In genomic region chr13:31896427-31896826, GRCh38 we compare ENCODE assay signal across 9 cellular contexts.
DNase-seq lines count a peak whose midpoint lies in the region; ATAC-seq and TF ChIP-seq lines count a peak whose summit lies in the region.
"Had no signal": no experiment of that assay in that cellular context is flagged by ENCODE, and none has a peak within 500 bp of the region (broad histone marks: within the 10 kb centered on the region; RNA-seq: fewer than 3 reads in every experiment).

No MANE protein-coding gene starts in this region.

- no peak overlapping the region for H3K27ac ChIP-seq in DND-41 (ENCODE audit: low read length)
- H3K27ac ChIP-seq in right cardiac atrium (ENCODE audit: low read length): peak overlapping the region; percentile 97

- WGBS in right cardiac atrium: 14% methylated on average over 2 of the region's 2 CpGs

- no peaks in the 10 kb centered on the region for H3K79me2 ChIP-seq in DND-41 (ENCODE audit: insufficient read depth, low read length)

- intact Hi-C loops in right cardiac atrium (cut with DNase I): loop anchor here in 1 of 4 donors (5.0 kb wide), 1 partner anchor 49 kb away; no protein-coding TSS in a partner anchor

- H2AFZ ChIP-seq in DND-41 (ENCODE audit: low read depth, low read length): no peak overlapping the region

- peak; percentile 49 for DNase-seq in DND-41
- DNase-seq in NCI-H69 (lab: John Stamatoyannopoulos, UW): peak; percentile 87
- DNase-seq in right cardiac atrium: peak in 2 of 3 donors; percentile 18 to 62
- DNase-seq in HuH-7.5 (ENCODE audit: low spot score): no peak
- no peak for DNase-seq in DMS114 treated with DMSO at 0.1 percent for 48 hours (lab: John Stamatoyannopoulos, UW; ENCODE audit: unreplicated experiment)

- H3K9me3 ChIP-seq in DND-41 (ENCODE audit: insufficient read depth, low read length, severe bottlenecking): no peaks in the 10 kb centered on the region
- no peaks in the 10 kb centered on the region for H3K9me3 ChIP-seq in right cardiac atrium (ENCODE audit: control insufficient read depth, low read length)

- H3K27me3 ChIP-seq in DND-41 (ENCODE audit: insufficient read depth, low read length, poor library complexity) (peaks cover 7% of the 10 kb centered on the region), right cardiac atrium (ENCODE audit: control insufficient read depth, insufficient read depth) (no peaks in the 10 kb centered on the region)

- no peak for TF ChIP-seq CTCF in DND-41 (IDR thresholded peaks at IDR 0.05; ENCODE audit: borderline replicate concordance, extremely low read depth, low read length, poor library complexity, severe bottlenecking)

- H3K4me2 ChIP-seq in DND-41 (ENCODE audit: insufficient read depth, low read length): no peak overlapping the region

- H3K4me1 ChIP-seq in DND-41 (ENCODE audit: insufficient read depth, low read length) (peaks cover 10% of the 10 kb centered on the region), right cardiac atrium (ENCODE audit: control insufficient read depth, insufficient read depth, low read length) (peaks cover 7% of the 10 kb centered on the region)

- peak; percentile 90 for ATAC-seq in DND-41 (ENCODE audit: insufficient read depth, low read depth)
- peak; percentile 53 for ATAC-seq in GM21576 (IDR thresholded peaks at IDR 0.05; ENCODE audit: unreplicated experiment)
- peak; percentile 86 to 91 for ATAC-seq in right cardiac atrium
- no peak for ATAC-seq in HG03342 (IDR thresholded peaks at IDR 0.05; ENCODE audit: unreplicated experiment)
- ATAC-seq in HG03135 (IDR thresholded peaks at IDR 0.05; ENCODE audit: unreplicated experiment): no peak

- H3K36me3 ChIP-seq in DND-41 (ENCODE audit: insufficient read depth, low read length): no peaks in the 10 kb centered on the region

- H4K20me1 ChIP-seq in DND-41 (ENCODE audit: insufficient read depth, low read length): no peaks in the 10 kb centered on the region; the same call in 1 of the 2 replicates

- H3K9ac ChIP-seq in DND-41 (ENCODE audit: low read depth, low read length): no peak overlapping the region

- H3K4me3 ChIP-seq in DND-41 (ENCODE audit: low read depth in 1 of 2, low read length in 2 of 2) (no peak overlapping the region), right cardiac atrium (ENCODE audit: low read length) (no peak overlapping the region)
- H3K4me3 ChIP-seq: skin epidermis had no signal

Comparison
In these comparisons a context has a peak if more than half of its experiments do, and no peak if none do; other contexts are left out.
1. ATAC-seq: peak in DND-41 (single experiment), GM21576 (single experiment) and right cardiac atrium (2 of 2); none in HG03342 (single experiment) and HG03135 (single experiment).
2. DNase-seq: peak in DND-41 (single experiment), NCI-H69 (single experiment) and right cardiac atrium (2 of 3); none in HuH-7.5 (single experiment) and DMS114 treated with DMSO at 0.1 percent for 48 hours (single experiment).